In genomic region chr4:91302120-91302519, GRCh38 we compare ENCODE assay signal across 22 cellular contexts.
"Had no signal": no experiment of that assay in that cellular context is flagged by ENCODE, and none has a peak within 500 bp of the region (broad histone marks: within the 10 kb centered on the region; RNA-seq: fewer than 3 reads in every experiment).

No MANE protein-coding gene starts in this region.

- H3K27me3 ChIP-seq: MG63, SJCRH30 had no signal

- H3K27ac ChIP-seq: RWPE1, SJCRH30 had no signal

- H3K4me3 ChIP-seq: MG63, SJCRH30 had no signal

- H3K36me3 ChIP-seq: MG63, SJCRH30 had no signal

- DNase-seq: IMR-90, Karpas-422, KG1, MG63, NCI-H1092 treated with DMSO at 0.1 percent for 48 hours, NCI-H1436, NCI-H187, NCI-H2029, NCI-H2081 treated with DMSO at 0.1 percent for 48 hours, NCI-H2171, NCI-H226, NCI-H446, NCI-H510A, NCI-H524 treated with DMSO at 0.1 percent for 48 hours, NCI-H69, NCI-H774, PC-3, SHP77 treated with DMSO at 0.1 percent for 48 hours, SJCRH30 had no signal

- ATAC-seq: Panc1, PC-3, SK-N-SH treated with all-trans-retinoic acid at 6 μM for 48 hours had no signal

- H3K9me3 ChIP-seq: MG63, SJCRH30 had no signal
